Comparison of ENCODE assay signal across 29 cellular contexts in the genomic region with DNA sequence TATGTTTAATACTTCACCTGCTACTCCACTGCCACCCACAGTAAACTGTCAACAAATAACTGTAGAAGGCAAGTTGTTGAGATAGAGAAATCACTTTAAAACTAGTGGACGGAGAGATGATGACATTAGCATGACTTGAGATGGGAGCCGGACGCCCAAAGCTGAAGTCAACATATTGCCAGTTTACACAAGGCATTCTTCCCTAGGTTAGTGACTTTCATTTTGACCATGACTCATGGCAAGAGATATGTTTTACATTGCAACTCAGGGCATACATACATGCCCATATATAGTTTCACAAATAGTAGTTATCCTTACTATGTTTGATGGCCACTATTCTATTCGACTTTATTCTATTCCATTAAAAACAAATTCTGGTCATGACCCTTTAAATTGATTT.
"Had no signal": no experiment of that assay in that cellular context is flagged by ENCODE, and none has a peak within 500 bp of the region (broad histone marks: within the 10 kb centered on the region; RNA-seq: fewer than 3 reads in every experiment).

No MANE protein-coding gene starts in this region.

- H3K4me1 ChIP-seq: breast epithelium, colonic mucosa, esophagus squamous epithelium had no signal

- H3K36me3 ChIP-seq: ascending aorta, breast epithelium, cardiac muscle cell, colonic mucosa, esophagus squamous epithelium, WERI-Rb-1 had no signal

- ATAC-seq: activated CD4-positive, alpha-beta T cell treated with anti-CD3 and anti-CD28 coated beads for 36 hours; activated naive CD4-positive, alpha-beta T cell treated with anti-CD3 and anti-CD28 coated beads, Interleukin-2, amount 50 U/mL, for 72 hours; activated T-cell treated with anti-CD3 and anti-CD28 coated beads, Interleukin-2, amount 50 U/mL, for 72 hours; T-helper 17 cell had no signal

- DNase-seq: activated CD4-positive, alpha-beta memory T cell treated with anti-CD3 and anti-CD28 coated beads for 36 hours; activated CD4-positive, alpha-beta T cell treated with anti-CD3 and anti-CD28 coated beads for 36 hours; activated CD4-positive, alpha-beta T cell treated with anti-CD3 and anti-CD28 coated beads, Interleukin-2, amount 10 ng/mL, durations not matched to agents 24 days and 14 days; activated CD4-positive, CD25-positive, alpha-beta regulatory T cell; activated CD4-positive, CD25-positive, alpha-beta regulatory T cell treated with anti-CD3 and anti-CD28 coated beads, Interleukin-2, amount 50 U/mL, for 72 hours; activated CD8-positive, alpha-beta memory T cell treated with anti-CD3 and anti-CD28 coated beads, Interleukin-2, amount 50 U/mL, for 48 hours; activated gamma-delta T cell; activated naive CD4-positive, alpha-beta T cell; activated naive CD4-positive, alpha-beta T cell treated with anti-CD3 and anti-CD28 coated beads, Interleukin-2, amount 10 ng/mL, durations not matched to agents 7 days and 5 days; activated naive CD8-positive, alpha-beta T cell treated with anti-CD3 and anti-CD28 coated beads, Interleukin-2, amount 10 ng/mL, durations not matched to agents 7 days and 5 days; activated T-cell treated with anti-CD3 and anti-CD28 coated beads for 4 hours; activated T-cell treated with anti-CD3 and anti-CD28 coated beads, Interleukin-2, amount 50 U/mL, for 24 hours; activated T-cell treated with anti-CD3 and anti-CD28 coated beads, Interleukin-2, amount 50 U/mL, for 72 hours; central memory CD4-positive, alpha-beta T cell; cerebellar nuclear complex; colonic mucosa; effector CD8-positive, alpha-beta T cell; esophagus squamous epithelium; foreskin fibroblast; head of caudate nucleus; T-helper 1 cell; T-helper 17 cell; T1000; WERI-Rb-1 had no signal

- H3K9me3 ChIP-seq: ascending aorta, breast epithelium, colonic mucosa, esophagus squamous epithelium had no signal

- H3K4me3 ChIP-seq: ascending aorta, breast epithelium, cardiac muscle cell, colonic mucosa, esophagus squamous epithelium had no signal

- H3K27ac ChIP-seq: ascending aorta, breast epithelium, cardiac muscle cell, colonic mucosa, epithelial cell of prostate, esophagus squamous epithelium, WERI-Rb-1 had no signal

- H3K27me3 ChIP-seq: ascending aorta, breast epithelium, cardiac muscle cell, colonic mucosa, esophagus squamous epithelium had no signal
